In the genomic region with DNA sequence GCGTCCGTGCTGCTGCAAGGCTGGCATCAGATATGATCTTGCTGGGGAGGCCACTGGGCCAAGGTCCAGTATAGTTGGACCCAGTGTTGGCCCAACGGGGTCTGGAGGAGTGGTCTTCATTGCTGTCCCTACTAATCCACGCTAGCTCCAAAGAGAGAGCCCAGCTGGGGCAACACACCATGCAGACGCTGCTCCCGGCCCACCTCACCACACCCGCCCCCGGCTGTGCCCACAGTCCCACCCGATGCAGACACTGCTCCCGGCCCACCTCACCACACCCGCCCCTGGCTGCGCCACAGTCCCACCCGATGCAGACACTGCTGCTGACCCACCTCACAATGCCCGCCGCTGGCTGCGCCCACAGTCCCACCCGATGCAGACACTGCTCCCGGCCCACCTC, we compare ENCODE assay signal across 19 cellular contexts.
"Had no signal": no experiment of that assay in that cellular context is flagged by ENCODE, and none has a peak within 500 bp of the region (broad histone marks: within the 10 kb centered on the region; RNA-seq: fewer than 3 reads in every experiment).

No MANE protein-coding gene starts in this region.

- H3K4me1 Mint-ChIP-seq: activated B cell treated with CpG ODN at 0.5 μM for 24 hours, T-helper 17 cell had no signal

- H3K27ac Mint-ChIP-seq: activated B cell treated with CpG ODN at 0.5 μM for 24 hours; activated CD4-positive, alpha-beta T cell treated with anti-CD3 and anti-CD28 coated beads for 36 hours; activated T-cell treated with anti-CD3 and anti-CD28 coated beads, Interleukin-2, amount 50 U/mL, for 72 hours; dendritic cell treated with granulocyte-macrophage colony-stimulating factor and Interleukin-4, amounts not matched to agents 40 ng/mL and 50 ng/mL, for 4 days; stimulated activated naive CD8-positive, alpha-beta T cell treated with anti-CD3 and anti-CD28 coated beads, Interleukin-15, amount 100 ng/mL, for 72 hours; T-helper 17 cell had no signal

- H3K9me3 ChIP-seq: uterus had no signal

- DNase-seq: activated B cell treated with CpG ODN at 0.5 μM for 24 hours; activated CD4-positive, alpha-beta T cell treated with anti-CD3 and anti-CD28 coated beads for 36 hours; activated CD4-positive, alpha-beta T cell treated with anti-CD3 and anti-CD28 coated beads, Interleukin-2, amount 50 U/mL, for 4 hours; activated gamma-delta T cell; activated T-cell treated with anti-CD3 and anti-CD28 coated beads, Interleukin-2, amount 50 U/mL, for 72 hours; effector CD8-positive, alpha-beta T cell; foreskin melanocyte; glutamatergic neuron; hippocampal formation; occipital lobe; stimulated activated CD4-positive, alpha-beta T cell treated with anti-CD3 and anti-CD28 coated beads, Interleukin-12 subunit alpha, Interleukin-12 subunit beta, amount 100 ng/mL, for 4 hours; stimulated activated CD4-positive, alpha-beta T cell treated with anti-CD3 and anti-CD28 coated beads, Interleukin-4, amount 100 ng/mL, for 4 hours; stimulated activated naive CD8-positive, alpha-beta T cell treated with anti-CD3 and anti-CD28 coated beads, Interleukin-15, amount 100 ng/mL, for 72 hours; SW 1271; trophoblast cell had no signal

- H3K27me3 ChIP-seq: uterus had no signal

- H3K4me3 Mint-ChIP-seq: activated B cell treated with CpG ODN at 0.5 μM for 24 hours; activated CD4-positive, alpha-beta T cell treated with anti-CD3 and anti-CD28 coated beads for 36 hours; activated T-cell treated with anti-CD3 and anti-CD28 coated beads, Interleukin-2, amount 50 U/mL, for 72 hours; dendritic cell treated with granulocyte-macrophage colony-stimulating factor and Interleukin-4, amounts not matched to agents 40 ng/mL and 50 ng/mL, for 4 days; stimulated activated naive CD8-positive, alpha-beta T cell treated with anti-CD3 and anti-CD28 coated beads, Interleukin-15, amount 100 ng/mL, for 72 hours had no signal

- H3K36me3 ChIP-seq: uterus had no signal

- H3K4me3 ChIP-seq: SK-N-MC, uterus had no signal

- ATAC-seq: activated CD4-positive, alpha-beta T cell treated with anti-CD3 and anti-CD28 coated beads for 36 hours; activated T-cell treated with anti-CD3 and anti-CD28 coated beads, Interleukin-2, amount 50 U/mL, for 72 hours; T-helper 17 cell had no signal

- H3K4me1 ChIP-seq: uterus had no signal

- H3K27ac ChIP-seq: SK-N-MC, uterus had no signal
